ENCODE assay signal across 8 cellular contexts in the genomic region with DNA sequence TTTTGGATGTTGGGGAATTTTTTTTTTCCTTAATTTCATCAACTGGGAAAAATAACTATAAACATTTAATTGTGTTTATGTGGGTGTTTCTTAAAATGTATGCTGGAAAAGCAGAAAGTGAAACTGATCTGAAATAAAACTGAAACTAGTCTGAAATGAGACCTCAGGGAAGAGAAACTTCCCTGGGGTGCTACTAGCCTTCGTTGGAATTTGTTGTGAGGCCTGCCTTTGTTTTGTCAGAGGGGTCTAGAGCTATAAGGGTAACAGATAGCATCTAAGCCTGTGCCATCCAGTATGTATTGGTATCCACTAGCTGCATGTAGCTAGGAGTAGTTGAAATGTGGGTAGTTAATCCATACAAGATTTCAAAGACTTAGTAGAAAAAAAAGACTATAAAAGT. TPM values are rescaled to one million over a fixed set of nuclear protein-coding genes. Genes with fewer than 3 reads are reported as not detected.
DNase-seq lines count a peak whose midpoint lies in the region; TF ChIP-seq lines count a peak whose summit lies in the region.

No MANE protein-coding gene starts in this region.

- H3K36me3 ChIP-seq in mucosa of stomach (ENCODE audit: control insufficient read depth, insufficient read depth, low read length): no peaks in the 10 kb centered on the region

- peaks cover 56% of the 10 kb centered on the region for H3K4me1 Mint-ChIP-seq in chondrocyte (ENCODE audit: low read depth)

- DNase-seq in AG04449 (ENCODE audit: low read depth, low spot score): no peak
- peak; percentile 17 for DNase-seq in KG1 (lab: John Stamatoyannopoulos, UW)
- no peak for DNase-seq in chondrocyte (ENCODE audit: low spot score)
- DNase-seq in stimulated activated naive CD4-positive, alpha-beta T cell treated with Interleukin-2 at 50 U/mL for 16 hours (lab: John Stamatoyannopoulos, UW): no peak
- no peak for DNase-seq in activated CD8-positive, alpha-beta memory T cell treated with anti-CD3 and anti-CD28 coated beads for 24 hours
- no peak for DNase-seq in stimulated activated CD4-positive, alpha-beta T cell treated with anti-CD3 and anti-CD28 coated beads, Interleukin-1b, Interleukin-23, amount 100 ng/mL, for 48 hours
- no peak for DNase-seq in NCI-H1417 (lab: John Stamatoyannopoulos, UW)

- TF ChIP-seq CTCF in AG04449 (IDR thresholded peaks at IDR 0.05; ENCODE audit: insufficient read depth, low read length, missing control alignments) (no peak), chondrocyte (IDR thresholded peaks at IDR 0.05) (no peak)

- peaks cover 6% of the 10 kb centered on the region for H3K9me3 Mint-ChIP-seq in chondrocyte (ENCODE audit: low read depth)

- H3K4me3 Mint-ChIP-seq in chondrocyte (ENCODE audit: unreplicated experiment): peak overlapping the region; percentile 54

- H3K4me1 ChIP-seq in mucosa of stomach (ENCODE audit: control insufficient read depth, insufficient read depth, low read length): peaks cover 16% of the 10 kb centered on the region

- no peaks in the 10 kb centered on the region for H3K9me3 ChIP-seq in mucosa of stomach (ENCODE audit: control insufficient read depth, low read length)

- CTCF ChIA-PET in AG04449 (lab: Yijun Ruan, JAX): interaction anchor here (1.5 kb wide), 1 partner anchor 9 kb away, joined by 7 read pairs; no protein-coding TSS in a partner anchor

- POLR2A ChIA-PET in AG04449 (lab: Yijun Ruan, JAX): no interaction called here

- H3K27ac Mint-ChIP-seq in chondrocyte (ENCODE audit: unreplicated experiment): peak overlapping the region; percentile 75

- H3K36me3 Mint-ChIP-seq in chondrocyte (ENCODE audit: low read depth): peaks cover 6% of the 10 kb centered on the region

- peak overlapping the region; percentile 29 for H3K4me3 ChIP-seq in AG04449 (ENCODE audit: low read depth, low read length)
- no peak overlapping the region for H3K4me3 ChIP-seq in mucosa of stomach (ENCODE audit: low read length)

- peak overlapping the region; percentile 35 for H3K9ac ChIP-seq in mucosa of stomach (ENCODE audit: low read length)

- no peaks in the 10 kb centered on the region for H3K27me3 ChIP-seq in mucosa of stomach (ENCODE audit: control insufficient read depth, insufficient read depth, low read length)

- no peaks in the 10 kb centered on the region for H3K27me3 Mint-ChIP-seq in chondrocyte (ENCODE audit: low read depth)

RNA-seq across cellular contexts. Expression of a gene that starts 10.4 kb away (rescaled TPM):
- 25.5 to 35.5 TPM (median 27.3 TPM) in 3 replicates for total RNA-seq in chondrocyte
